In the genomic region with DNA sequence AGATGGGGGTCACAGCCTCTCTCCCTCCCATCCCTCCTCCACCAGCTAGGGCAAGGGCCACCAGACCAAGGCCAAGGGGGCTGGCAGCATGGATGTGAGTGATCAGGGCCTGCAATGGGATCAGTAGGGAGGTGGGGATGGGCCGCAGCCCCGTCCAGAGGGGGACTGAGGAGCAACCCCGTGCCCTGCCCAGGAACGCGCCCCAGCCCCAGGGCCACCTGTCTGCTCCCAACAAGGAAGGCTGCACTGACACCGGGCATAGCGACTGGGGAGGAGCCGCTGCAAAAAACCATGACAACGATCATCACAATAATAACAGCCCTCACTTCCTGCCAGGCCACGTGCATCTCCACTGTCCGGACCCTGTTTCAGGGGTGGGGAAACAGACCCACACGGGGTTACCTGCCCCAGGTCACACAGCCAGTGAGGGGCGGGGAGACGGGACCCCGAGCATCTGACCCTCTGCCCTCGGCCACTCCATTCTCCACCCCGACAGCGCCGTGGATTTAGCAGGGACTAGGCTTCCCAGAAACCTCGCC, we compare ENCODE assay signal across 8 cellular contexts. TPM values are rescaled to one million over a fixed set of nuclear protein-coding genes. Genes with fewer than 3 reads are reported as not detected.
A peak's percentile ranks its signal among the peaks of the same experiment; 100 is the strongest.
DNase-seq lines count a peak whose midpoint lies in the region; ATAC-seq and TF ChIP-seq lines count a peak whose summit lies in the region.

No MANE protein-coding gene starts in this region.

- POLR2A ChIA-PET in OCI-LY7 (lab: Charles Lee) = no interaction called here

- DNase-seq in Right ventricle myocardium inferior (ENCODE audit: missing footprints) (no peak), right atrium auricular region (ENCODE audit: low spot score) (no peak), OCI-LY7 (ENCODE audit: low spot score) (peak; percentile 74), left ventricle myocardium superior (peak; percentile 39), vagina (ENCODE audit: extremely low spot score in 2 of 2) (no peak), KG1 (lab: John Stamatoyannopoulos, UW) (no peak), 8988T (no peak)

- no peaks in the 10 kb centered on the region for H3K36me3 ChIP-seq in right atrium auricular region
- H3K36me3 ChIP-seq in OCI-LY7 (ENCODE audit: insufficient read depth, low read length) = peaks cover 3% of the 10 kb centered on the region; the same call in 1 of the 2 replicates
- H3K36me3 ChIP-seq in vagina = no peaks in the 10 kb centered on the region

- no peaks in the 10 kb centered on the region for H3K9me3 ChIP-seq in right atrium auricular region
- no peaks in the 10 kb centered on the region for H3K9me3 ChIP-seq in OCI-LY7 (ENCODE audit: low read length)
- H3K9me3 ChIP-seq in vagina = no peaks in the 10 kb centered on the region

- no peak for TF ChIP-seq POLR2A in vagina (IDR thresholded peaks at IDR 0.05)

- H3K79me2 ChIP-seq in OCI-LY7 (ENCODE audit: insufficient read depth, low read depth, low read length) = peaks cover 15% of the 10 kb centered on the region

- intact Hi-C loops in Right ventricle myocardium inferior (cut with DNase I) (no loop called here), OCI-LY7 (cut with micrococcal nuclease; ENCODE audit: unreplicated experiment) (loop anchor here (1.0 to 2.0 kb wide), 2 partner anchors 24 to 65 kb away; a partner anchor contains a TSS), left ventricle myocardium superior (cut with micrococcal nuclease) (no loop called here), vagina (cut with DNase I) (no loop called here)

- no TSS peak for BruUV-seq in OCI-LY7 (replicated peaks; lab: Mats Ljungman, UMichigan)

- peak overlapping the region in 1 of 2 donors; percentile 1 for H3K4me3 ChIP-seq in right atrium auricular region
- peak overlapping the region; percentile 49 for H3K4me3 ChIP-seq in OCI-LY7 (ENCODE audit: low read depth, low read length, poor library complexity, severe bottlenecking)
- H3K4me3 ChIP-seq in vagina = peak overlapping the region in 1 of 2 donors; percentile 11

- peaks cover 4% of the 10 kb centered on the region; the same call in 1 of the 2 replicates for H4K20me1 ChIP-seq in OCI-LY7 (ENCODE audit: insufficient read depth, low read length)

- peak; percentile 27 for ATAC-seq in Right ventricle myocardium inferior
- ATAC-seq in left ventricle myocardium superior = peak; percentile 16
- no peak for ATAC-seq in GM18502 (IDR thresholded peaks at IDR 0.05; ENCODE audit: poor library complexity, unreplicated experiment)

- H2AFZ ChIP-seq in OCI-LY7 (ENCODE audit: low read length) = no peak overlapping the region

- H3K4me2 ChIP-seq in OCI-LY7 (ENCODE audit: low read length) = peak overlapping the region; percentile 71

- H3K27me3 ChIP-seq in right atrium auricular region (no peaks in the 10 kb centered on the region), vagina (no peaks in the 10 kb centered on the region)

- TF ChIP-seq CTCF in right atrium auricular region (IDR thresholded peaks at IDR 0.05) (no peak), OCI-LY7 (conservative IDR thresholded peaks at IDR 0.05; ENCODE audit: low read length) (no peak), vagina (IDR thresholded peaks at IDR 0.05) (no peak)

- H3K9me2 ChIP-seq in OCI-LY7 (ENCODE audit: insufficient read depth, low read length) = no peaks in the 10 kb centered on the region

- H3K27ac ChIP-seq in right atrium auricular region (peak overlapping the region in 1 of 2 donors; percentile 31), OCI-LY7 (ENCODE audit: low read depth, low read length, poor library complexity, severe bottlenecking) (peak overlapping the region; percentile 52), vagina (peak overlapping the region; percentile 17)

- CTCF ChIA-PET in OCI-LY7 (lab: Charles Lee; ENCODE audit: unreplicated experiment) = no interaction called here

- H3K4me1 ChIP-seq in right atrium auricular region = peaks cover 0 to 75% of the 10 kb centered on the region in 2 donors
- H3K4me1 ChIP-seq in OCI-LY7 (ENCODE audit: insufficient read depth, low read length, poor library complexity, severe bottlenecking) = peaks cover 36% of the 10 kb centered on the region
- peaks cover 79% of the 10 kb centered on the region for H3K4me1 ChIP-seq in vagina

RNA-seq across cellular contexts. Expression of a gene that starts 24.3 kb away (rescaled TPM):
- total RNA-seq in Right ventricle myocardium inferior = 134 TPM
- 100 to 1,000 TPM in 1 of 2 donors, 10 to 100 TPM in 1; 62.9 to 104 TPM for total RNA-seq in right atrium auricular region
- 22.7 and 30.2 TPM in 2 replicates for total RNA-seq in OCI-LY7 (2014; rRNA removed; shearing (Covaris generic))
- total RNA-seq in OCI-LY7 (2022) = 154 and 159 TPM in 2 replicates
- 142 TPM for total RNA-seq in left ventricle myocardium superior
- 120 TPM for total RNA-seq in vagina

Comparison
In these comparisons a context has a peak if more than half of its experiments do, and no peak if none do; other contexts are left out.
1. DNase-seq: peak in OCI-LY7 (single experiment) and left ventricle myocardium superior (single experiment); none in Right ventricle myocardium inferior (single experiment), right atrium auricular region (single experiment), vagina (0 of 2), KG1 (single experiment) and 8988T (single experiment).